Comparison of ENCODE assay signal across 1 cellular context in genomic region chr16:11727945-11728543, GRCh38.
TF ChIP-seq lines count a peak whose summit lies in the region.

No MANE protein-coding gene starts in this region.

TF ChIP-seq in GM12878, 131 proteins besides CTCF, POLR2A, EP300 and RAD21 (continues in another document):
- TF ChIP-seq MAX (IDR thresholded peaks at IDR 0.05; ENCODE audit: low read depth, low read length) (no peak), ZNF207 (IDR thresholded peaks at IDR 0.05; ENCODE audit: borderline replicate concordance) (no peak), HDAC2 (IDR thresholded peaks at IDR 0.05) (no peak), RBBP5 (conservative IDR thresholded peaks at IDR 0.05) (no peak), ZBTB4 (CRISPR knock-in tag; IDR thresholded peaks at IDR 0.05) (no peak), HDAC6 (IDR thresholded peaks at IDR 0.05; ENCODE audit: unreplicated experiment) (no peak), BRCA1 (IDR thresholded peaks at IDR 0.05; ENCODE audit: low read depth, low read length) (no peak), LARP7 (IDR thresholded peaks at IDR 0.05) (no peak), CBFB (IDR thresholded peaks at IDR 0.05; ENCODE audit: low read depth) (no peak), HDGF (IDR thresholded peaks at IDR 0.05) (no peak), EED (IDR thresholded peaks at IDR 0.05; ENCODE audit: low read depth) (0 out of 2 replicates have a peak, but pooled peaks have one; percentile 32), NKRF (conservative IDR thresholded peaks at IDR 0.05) (no peak), MYC (IDR thresholded peaks at IDR 0.05; ENCODE audit: insufficient read depth, insufficient read length, insufficient replicate concordance, low read length, severe bottlenecking) (no peak), NBN (IDR thresholded peaks at IDR 0.05) (no peak), PAX8 (IDR thresholded peaks at IDR 0.05) (no peak), PKNOX1 (IDR thresholded peaks at IDR 0.05) (peak; percentile 39), POU2F2 (IDR thresholded peaks at IDR 0.05; ENCODE audit: borderline replicate concordance, low read depth, low read length) (no peak), RUNX3 (IDR thresholded peaks at IDR 0.05; ENCODE audit: low read length) (peak; percentile 25; the same call in 1 of the 2 replicates), ZNF274 (IDR thresholded peaks at IDR 0.05; ENCODE audit: insufficient read depth, insufficient read length) (no peak), FOXK2 (IDR thresholded peaks at IDR 0.05) (no peak), BACH1 (IDR thresholded peaks at IDR 0.05; ENCODE audit: borderline replicate concordance) (no peak), TARDBP (IDR thresholded peaks at IDR 0.05; ENCODE audit: borderline replicate concordance) (no peak), KAT2A (conservative IDR thresholded peaks at IDR 0.05; ENCODE audit: control insufficient read depth, low read depth, low read length) (no peak), SMAD1 (IDR thresholded peaks at IDR 0.05; ENCODE audit: low read depth, partially characterized antibody) (no peak), ETV6 (conservative IDR thresholded peaks at IDR 0.05 in 1 of 2, IDR thresholded peaks at IDR 0.05 in 1 of 2; ENCODE audit: borderline replicate concordance in 1 of 2, low read depth in 1 of 2) (no peak)
- TF ChIP-seq, protein P1, sequence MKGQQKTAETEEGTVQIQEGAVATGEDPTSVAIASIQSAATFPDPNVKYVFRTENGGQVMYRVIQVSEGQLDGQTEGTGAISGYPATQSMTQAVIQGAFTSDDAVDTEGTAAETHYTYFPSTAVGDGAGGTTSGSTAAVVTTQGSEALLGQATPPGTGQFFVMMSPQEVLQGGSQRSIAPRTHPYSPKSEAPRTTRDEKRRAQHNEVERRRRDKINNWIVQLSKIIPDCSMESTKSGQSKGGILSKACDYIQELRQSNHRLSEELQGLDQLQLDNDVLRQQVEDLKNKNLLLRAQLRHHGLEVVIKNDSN (IDR thresholded peaks at IDR 0.05; ENCODE audit: borderline replicate concordance, extremely low read length, insufficient read depth, low read depth, low read length): no peak
- TF ChIP-seq, protein P2, sequence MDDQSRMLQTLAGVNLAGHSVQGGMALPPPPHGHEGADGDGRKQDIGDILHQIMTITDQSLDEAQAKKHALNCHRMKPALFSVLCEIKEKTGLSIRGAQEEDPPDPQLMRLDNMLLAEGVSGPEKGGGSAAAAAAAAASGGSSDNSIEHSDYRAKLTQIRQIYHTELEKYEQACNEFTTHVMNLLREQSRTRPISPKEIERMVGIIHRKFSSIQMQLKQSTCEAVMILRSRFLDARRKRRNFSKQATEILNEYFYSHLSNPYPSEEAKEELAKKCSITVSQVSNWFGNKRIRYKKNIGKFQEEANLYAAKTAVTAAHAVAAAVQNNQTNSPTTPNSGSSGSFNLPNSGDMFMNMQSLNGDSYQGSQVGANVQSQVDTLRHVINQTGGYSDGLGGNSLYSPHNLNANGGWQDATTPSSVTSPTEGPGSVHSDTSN (IDR thresholded peaks at IDR 0.05; ENCODE audit: insufficient replicate concordance, low read depth, low read length): no peak
- TF ChIP-seq, protein P3, sequence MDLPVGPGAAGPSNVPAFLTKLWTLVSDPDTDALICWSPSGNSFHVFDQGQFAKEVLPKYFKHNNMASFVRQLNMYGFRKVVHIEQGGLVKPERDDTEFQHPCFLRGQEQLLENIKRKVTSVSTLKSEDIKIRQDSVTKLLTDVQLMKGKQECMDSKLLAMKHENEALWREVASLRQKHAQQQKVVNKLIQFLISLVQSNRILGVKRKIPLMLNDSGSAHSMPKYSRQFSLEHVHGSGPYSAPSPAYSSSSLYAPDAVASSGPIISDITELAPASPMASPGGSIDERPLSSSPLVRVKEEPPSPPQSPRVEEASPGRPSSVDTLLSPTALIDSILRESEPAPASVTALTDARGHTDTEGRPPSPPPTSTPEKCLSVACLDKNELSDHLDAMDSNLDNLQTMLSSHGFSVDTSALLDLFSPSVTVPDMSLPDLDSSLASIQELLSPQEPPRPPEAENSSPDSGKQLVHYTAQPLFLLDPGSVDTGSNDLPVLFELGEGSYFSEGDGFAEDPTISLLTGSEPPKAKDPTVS (IDR thresholded peaks at IDR 0.05; ENCODE audit: low read depth, low read length): no peak
- TF ChIP-seq, protein P4, sequence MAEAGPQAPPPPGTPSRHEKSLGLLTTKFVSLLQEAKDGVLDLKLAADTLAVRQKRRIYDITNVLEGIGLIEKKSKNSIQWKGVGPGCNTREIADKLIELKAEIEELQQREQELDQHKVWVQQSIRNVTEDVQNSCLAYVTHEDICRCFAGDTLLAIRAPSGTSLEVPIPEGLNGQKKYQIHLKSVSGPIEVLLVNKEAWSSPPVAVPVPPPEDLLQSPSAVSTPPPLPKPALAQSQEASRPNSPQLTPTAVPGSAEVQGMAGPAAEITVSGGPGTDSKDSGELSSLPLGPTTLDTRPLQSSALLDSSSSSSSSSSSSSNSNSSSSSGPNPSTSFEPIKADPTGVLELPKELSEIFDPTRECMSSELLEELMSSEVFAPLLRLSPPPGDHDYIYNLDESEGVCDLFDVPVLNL (IDR thresholded peaks at IDR 0.05; ENCODE audit: low read depth, low read length): no peak
- TF ChIP-seq, protein P5, sequence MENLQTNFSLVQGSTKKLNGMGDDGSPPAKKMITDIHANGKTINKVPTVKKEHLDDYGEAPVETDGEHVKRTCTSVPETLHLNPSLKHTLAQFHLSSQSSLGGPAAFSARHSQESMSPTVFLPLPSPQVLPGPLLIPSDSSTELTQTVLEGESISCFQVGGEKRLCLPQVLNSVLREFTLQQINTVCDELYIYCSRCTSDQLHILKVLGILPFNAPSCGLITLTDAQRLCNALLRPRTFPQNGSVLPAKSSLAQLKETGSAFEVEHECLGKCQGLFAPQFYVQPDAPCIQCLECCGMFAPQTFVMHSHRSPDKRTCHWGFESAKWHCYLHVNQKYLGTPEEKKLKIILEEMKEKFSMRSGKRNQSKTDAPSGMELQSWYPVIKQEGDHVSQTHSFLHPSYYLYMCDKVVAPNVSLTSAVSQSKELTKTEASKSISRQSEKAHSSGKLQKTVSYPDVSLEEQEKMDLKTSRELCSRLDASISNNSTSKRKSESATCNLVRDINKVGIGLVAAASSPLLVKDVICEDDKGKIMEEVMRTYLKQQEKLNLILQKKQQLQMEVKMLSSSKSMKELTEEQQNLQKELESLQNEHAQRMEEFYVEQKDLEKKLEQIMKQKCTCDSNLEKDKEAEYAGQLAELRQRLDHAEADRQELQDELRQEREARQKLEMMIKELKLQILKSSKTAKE (IDR thresholded peaks at IDR 0.05; ENCODE audit: low read depth, poor library complexity, severe bottlenecking): no peak
- TF ChIP-seq, protein P6, sequence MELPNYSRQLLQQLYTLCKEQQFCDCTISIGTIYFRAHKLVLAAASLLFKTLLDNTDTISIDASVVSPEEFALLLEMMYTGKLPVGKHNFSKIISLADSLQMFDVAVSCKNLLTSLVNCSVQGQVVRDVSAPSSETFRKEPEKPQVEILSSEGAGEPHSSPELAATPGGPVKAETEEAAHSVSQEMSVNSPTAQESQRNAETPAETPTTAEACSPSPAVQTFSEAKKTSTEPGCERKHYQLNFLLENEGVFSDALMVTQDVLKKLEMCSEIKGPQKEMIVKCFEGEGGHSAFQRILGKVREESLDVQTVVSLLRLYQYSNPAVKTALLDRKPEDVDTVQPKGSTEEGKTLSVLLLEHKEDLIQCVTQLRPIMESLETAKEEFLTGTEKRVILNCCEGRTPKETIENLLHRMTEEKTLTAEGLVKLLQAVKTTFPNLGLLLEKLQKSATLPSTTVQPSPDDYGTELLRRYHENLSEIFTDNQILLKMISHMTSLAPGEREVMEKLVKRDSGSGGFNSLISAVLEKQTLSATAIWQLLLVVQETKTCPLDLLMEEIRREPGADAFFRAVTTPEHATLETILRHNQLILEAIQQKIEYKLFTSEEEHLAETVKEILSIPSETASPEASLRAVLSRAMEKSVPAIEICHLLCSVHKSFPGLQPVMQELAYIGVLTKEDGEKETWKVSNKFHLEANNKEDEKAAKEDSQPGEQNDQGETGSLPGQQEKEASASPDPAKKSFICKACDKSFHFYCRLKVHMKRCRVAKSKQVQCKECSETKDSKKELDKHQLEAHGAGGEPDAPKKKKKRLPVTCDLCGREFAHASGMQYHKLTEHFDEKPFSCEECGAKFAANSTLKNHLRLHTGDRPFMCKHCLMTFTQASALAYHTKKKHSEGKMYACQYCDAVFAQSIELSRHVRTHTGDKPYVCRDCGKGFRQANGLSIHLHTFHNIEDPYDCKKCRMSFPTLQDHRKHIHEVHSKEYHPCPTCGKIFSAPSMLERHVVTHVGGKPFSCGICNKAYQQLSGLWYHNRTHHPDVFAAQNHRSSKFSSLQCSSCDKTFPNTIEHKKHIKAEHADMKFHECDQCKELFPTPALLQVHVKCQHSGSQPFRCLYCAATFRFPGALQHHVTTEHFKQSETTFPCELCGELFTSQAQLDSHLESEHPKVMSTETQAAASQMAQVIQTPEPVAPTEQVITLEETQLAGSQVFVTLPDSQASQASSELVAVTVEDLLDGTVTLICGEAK (IDR thresholded peaks at IDR 0.05; ENCODE audit: borderline replicate concordance): no peak
- TF ChIP-seq, protein P7, sequence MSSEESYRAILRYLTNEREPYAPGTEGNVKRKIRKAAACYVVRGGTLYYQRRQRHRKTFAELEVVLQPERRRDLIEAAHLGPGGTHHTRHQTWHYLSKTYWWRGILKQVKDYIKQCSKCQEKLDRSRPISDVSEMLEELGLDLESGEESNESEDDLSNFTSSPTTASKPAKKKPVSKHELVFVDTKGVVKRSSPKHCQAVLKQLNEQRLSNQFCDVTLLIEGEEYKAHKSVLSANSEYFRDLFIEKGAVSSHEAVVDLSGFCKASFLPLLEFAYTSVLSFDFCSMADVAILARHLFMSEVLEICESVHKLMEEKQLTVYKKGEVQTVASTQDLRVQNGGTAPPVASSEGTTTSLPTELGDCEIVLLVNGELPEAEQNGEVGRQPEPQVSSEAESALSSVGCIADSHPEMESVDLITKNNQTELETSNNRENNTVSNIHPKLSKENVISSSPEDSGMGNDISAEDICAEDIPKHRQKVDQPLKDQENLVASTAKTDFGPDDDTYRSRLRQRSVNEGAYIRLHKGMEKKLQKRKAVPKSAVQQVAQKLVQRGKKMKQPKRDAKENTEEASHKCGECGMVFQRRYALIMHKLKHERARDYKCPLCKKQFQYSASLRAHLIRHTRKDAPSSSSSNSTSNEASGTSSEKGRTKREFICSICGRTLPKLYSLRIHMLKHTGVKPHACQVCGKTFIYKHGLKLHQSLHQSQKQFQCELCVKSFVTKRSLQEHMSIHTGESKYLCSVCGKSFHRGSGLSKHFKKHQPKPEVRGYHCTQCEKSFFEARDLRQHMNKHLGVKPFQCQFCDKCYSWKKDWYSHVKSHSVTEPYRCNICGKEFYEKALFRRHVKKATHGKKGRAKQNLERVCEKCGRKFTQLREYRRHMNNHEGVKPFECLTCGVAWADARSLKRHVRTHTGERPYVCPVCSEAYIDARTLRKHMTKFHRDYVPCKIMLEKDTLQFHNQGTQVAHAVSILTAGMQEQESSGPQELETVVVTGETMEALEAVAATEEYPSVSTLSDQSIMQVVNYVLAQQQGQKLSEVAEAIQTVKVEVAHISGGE (CRISPR knock-in tag; IDR thresholded peaks at IDR 0.05): no peak
